Comparison of ENCODE assay signal across 8 cellular contexts in genomic region chr15:40323239-40323952, GRCh38. TPM values are rescaled to one million over a fixed set of nuclear protein-coding genes. Genes with fewer than 3 reads are reported as not detected.
DNase-seq lines count a peak whose midpoint lies in the region; ATAC-seq and TF ChIP-seq lines count a peak whose summit lies in the region.

INAFM2 (plus strand) TSS chr15:40323692; CDS start chr15:40324056, 364 bp downstream.

- 1% methylated on average over 51 to 59 of the region's 103 CpGs for WGBS in GM23248 (ENCODE audit: low coverage in 1 of 2, low lambda C conversion rate in 2 of 2, missing lambda C conversion rate in 2 of 2), 2 experiments

- TF ChIP-seq CTCF in natural killer cell (IDR thresholded peaks at IDR 0.05): peak; percentile 59

- no peaks in the 10 kb centered on the region for H3K27me3 ChIP-seq in GM23248 (replicated peaks; ENCODE audit: insufficient read depth)

- no peaks in the 10 kb centered on the region for H3K9me3 Mint-ChIP-seq in natural killer cell

- peaks cover 12% of the 10 kb centered on the region; the same call in 1 of the 2 replicates for H3F3A ChIP-seq in GM23248 (ENCODE audit: insufficient read depth)

- H3K36me3 ChIP-seq in GM23248 (ENCODE audit: low read depth): no peaks in the 10 kb centered on the region

- no peaks in the 10 kb centered on the region for H3K9me3 ChIP-seq in GM23248 (ENCODE audit: low read depth)

- no peaks in the 10 kb centered on the region for H3K36me3 Mint-ChIP-seq in natural killer cell

- in situ Hi-C loops in GM23248 (cut with MboI): no loop called here

- intact Hi-C loops in natural killer cell (cut with micrococcal nuclease): loop anchor here (1.0 kb wide), 1 partner anchor 35 kb away; the partner anchor contains the start of gene DISP2

- no peaks in the 10 kb centered on the region for H3K27me3 Mint-ChIP-seq in natural killer cell (ENCODE audit: low read depth in 2 of 2)

- H3K4me3 ChIP-seq in GM23248: peak within 1 kb of the TSS; percentile 76

- H3K9me2 ChIP-seq in GM23248 (ENCODE audit: insufficient read depth): no peaks in the 10 kb centered on the region

- peak within 1 kb of the TSS; percentile 74 for H3K4me2 ChIP-seq in GM23248 (ENCODE audit: unreplicated experiment)

- DNase-seq in EH (ENCODE audit: low read depth) (peak; percentile 96), GM23248 (peak; percentile 90), LHCN-M2 (ENCODE audit: low read depth) (peak; percentile 93), RPMI8226 (peak; percentile 93), fibroblast of peridontal ligament (ENCODE audit: extremely low read depth) (peak; percentile 77), natural killer cell (peak; percentile 84)
- peak; percentile 66 to 85 for DNase-seq in activated T-helper 1 cell treated with anti-CD3 and anti-CD28 coated beads, Interleukin-2, amount 50 U/mL, for 16 hours (ENCODE audit: low read depth in 1 of 2, low spot score in 1 of 2)
- peak; percentile 89 for DNase-seq in stimulated activated naive CD4-positive, alpha-beta T cell treated with Interleukin-2 at 50 U/mL for 16 hours (lab: John Stamatoyannopoulos, UW)

- no peaks in the 10 kb centered on the region for H4K20me1 ChIP-seq in GM23248 (ENCODE audit: insufficient read depth)

- H3K27ac ChIP-seq in GM23248: no peak within 1 kb of the TSS

- peak within 1 kb of the TSS; percentile 65 for H3K9ac ChIP-seq in GM23248

- peaks cover 25% of the 10 kb centered on the region for H3K79me2 ChIP-seq in GM23248 (ENCODE audit: insufficient read depth)

- H3K4me3 Mint-ChIP-seq in natural killer cell: peak within 1 kb of the TSS; percentile 87

- peak within 1 kb of the TSS; percentile 67 for H2AFZ ChIP-seq in GM23248

- peak; percentile 83 to 93 (median 86) for ATAC-seq in natural killer cell

- peak within 1 kb of the TSS; percentile 78 to 92 for H3K27ac Mint-ChIP-seq in natural killer cell

- peaks cover 39 to 52% of the 10 kb centered on the region in 2 donors for H3K4me1 Mint-ChIP-seq in natural killer cell

- H3K4me1 ChIP-seq in GM23248 (ENCODE audit: insufficient read depth): peaks cover 30% of the 10 kb centered on the region

RNA-seq across cellular contexts. Expression of gene INAFM2, which starts in this region (rescaled TPM):
- 16.6 and 19.9 TPM in 2 replicates for total RNA-seq in GM23248 (2014; rRNA removed; shearing (Covaris generic))
- 3.9 and 4.5 TPM in 2 replicates for polyA plus RNA-seq in GM23248 (2016; fragmentation: Nextera tagmentation; extraction: Ambion mirVana)
- 16.4 and 19.7 TPM in 2 replicates for total RNA-seq in LHCN-M2 (2014; rRNA removed)
- polyA plus RNA-seq in LHCN-M2 (2012): 23.8 TPM
- total RNA-seq in natural killer cell: 10 to 100 TPM; 14.0 to 21.7 (median 15.1) TPM
